31 cellular contexts compared by ENCODE assay signal in the genomic region with DNA sequence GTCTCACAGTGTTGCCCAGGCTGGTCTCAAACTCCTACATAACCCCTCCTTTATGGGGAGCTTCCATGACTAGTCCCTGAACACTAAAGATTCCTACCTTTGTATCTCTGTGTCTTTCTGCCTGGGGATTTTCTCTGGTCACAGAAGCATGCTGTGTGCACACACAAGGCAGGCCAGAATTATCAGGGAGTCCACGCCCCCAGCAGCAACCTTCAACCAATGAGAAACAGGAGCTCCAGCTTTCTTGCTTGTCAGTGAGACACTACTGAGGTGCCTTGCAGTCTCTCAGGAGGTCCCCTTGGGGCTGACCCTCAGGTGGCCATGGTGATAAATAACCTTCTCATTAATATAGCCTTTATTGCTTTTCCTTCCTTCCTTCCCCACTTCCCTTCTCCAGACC. TPM values are rescaled to one million over a fixed set of nuclear protein-coding genes. Genes with fewer than 3 reads are reported as not detected.
"Had no signal": no experiment of that assay in that cellular context is flagged by ENCODE, and none has a peak within 500 bp of the region (broad histone marks: within the 10 kb centered on the region; RNA-seq: fewer than 3 reads in every experiment).

No MANE protein-coding gene starts in this region.

- DNase-seq: activated CD4-positive, alpha-beta T cell treated with anti-CD3 and anti-CD28 coated beads, Interleukin-2, amount 10 ng/mL, durations not matched to agents 24 days and 14 days; activated CD4-positive, alpha-beta T cell treated with anti-CD3 and anti-CD28 coated beads, Interleukin-2, amount 50 U/mL, for 4 hours; activated CD8-positive, alpha-beta T cell treated with anti-CD3 and anti-CD28 coated beads for 36 hours; activated effector memory CD4-positive, alpha-beta T cell treated with anti-CD3 and anti-CD28 coated beads, Interleukin-2, amount 50 U/mL, for 16 hours; activated naive CD4-positive, alpha-beta T cell; activated naive CD4-positive, alpha-beta T cell treated with anti-CD3 and anti-CD28 coated beads, Interleukin-2, amount 50 U/mL, for 16 hours; activated naive CD8-positive, alpha-beta T cell treated with anti-CD3 and anti-CD28 coated beads for 36 hours; activated T-cell treated with anti-CD3 and anti-CD28 coated beads, Interleukin-2, amount 50 U/mL, for 1 hour; activated T-cell treated with anti-CD3 and anti-CD28 coated beads, Interleukin-2, amount 50 U/mL, for 72 hours; amniotic stem cell; aorta; brain microvascular endothelial cell; central memory CD4-positive, alpha-beta T cell; Kasumi-1; KBM-7; MG63; NCI-H1092; NCI-H1694 treated with DMSO at 0.1 percent for 48 hours; NCI-H2029; NCI-H2171 treated with DMSO at 0.1 percent for 48 hours; NCI-H2227 treated with DMSO at 0.1 percent for 48 hours; NCI-H446; NCI-H510A treated with DMSO at 0.1 percent for 48 hours; NCI-H526 treated with DMSO at 0.1 percent for 48 hours; NK-92 treated with Interleukin-12 subunit alpha and Interleukin-12 subunit beta, amount 100 ng/mL, for 24 hours; PC-3; Peyer's patch; RPMI8226; SHP77 treated with DMSO at 0.1 percent for 48 hours; SK-N-SH had no signal

RNA-seq across cellular contexts. Expression of a gene that starts 45.1 kb away (rescaled TPM):
- total RNA-seq: PC-3, SJSA1 had no signal
